In genomic region chr6:28791002-28791383, GRCh38 we compare ENCODE assay signal across 21 cellular contexts.
DNase-seq lines count a peak whose midpoint lies in the region; TF ChIP-seq lines count a peak whose summit lies in the region.
"Had no signal": no experiment of that assay in that cellular context is flagged by ENCODE, and none has a peak within 500 bp of the region (broad histone marks: within the 10 kb centered on the region; RNA-seq: fewer than 3 reads in every experiment).

No MANE protein-coding gene starts in this region.

- H3K4me1 Mint-ChIP-seq in IgD-negative memory B cell (peaks cover 6 to 20% (median 10%) of the 10 kb centered on the region in 3 donors), nephron progenitor cell (peaks cover 43% of the 10 kb centered on the region)
- peaks cover 11% of the 10 kb centered on the region for H3K4me1 Mint-ChIP-seq in activated naive CD8-positive, alpha-beta T cell (ENCODE audit: low read depth)

- H3K27me3 ChIP-seq in MM.1S (replicated peaks; ENCODE audit: insufficient read depth, low read length): 0 out of 2 replicates have a peak, but pooled peaks cover 7% of the 10 kb centered on the region
- H3K27me3 ChIP-seq: ovary had no signal

- H4K20me1 ChIP-seq in MM.1S (ENCODE audit: insufficient read depth, low read length): no peaks in the 10 kb centered on the region

- H3K27ac Mint-ChIP-seq in IgD-negative memory B cell: peak overlapping the region in 2 of 3 donors; percentile 52 to 76
- H3K27ac Mint-ChIP-seq in activated naive CD8-positive, alpha-beta T cell: peak overlapping the region; percentile 61
- no peak overlapping the region for H3K27ac Mint-ChIP-seq in nephron progenitor cell
- H3K27ac Mint-ChIP-seq: CD14-positive monocyte had no signal

- no peak overlapping the region for H3K9ac ChIP-seq in MM.1S (ENCODE audit: low read length)

- H3K9me3 ChIP-seq in MM.1S (replicated peaks; ENCODE audit: insufficient read depth, low read length): no peaks in the 10 kb centered on the region
- H3K9me3 ChIP-seq: adrenal gland, upper lobe of right lung had no signal

- H3K9me2 ChIP-seq in MM.1S (replicated peaks; ENCODE audit: insufficient read depth, low read length): no peaks in the 10 kb centered on the region

- no peaks in the 10 kb centered on the region for H3K36me3 ChIP-seq in MM.1S (replicated peaks; ENCODE audit: insufficient read depth, low read length)
- H3K36me3 ChIP-seq: adrenal gland, heart right ventricle, ovary, upper lobe of right lung had no signal

- no peak overlapping the region for H3K27ac ChIP-seq in MM.1S (ENCODE audit: low read length)
- no peak overlapping the region for H3K27ac ChIP-seq in coronary artery
- H3K27ac ChIP-seq: adrenal gland, heart right ventricle, ovary, upper lobe of right lung had no signal

- TF ChIP-seq CTCF in nephron progenitor cell (IDR thresholded peaks at IDR 0.05) (no peak), MM.1S (IDR thresholded peaks at IDR 0.05; ENCODE audit: low read length) (no peak), coronary artery (IDR thresholded peaks at IDR 0.05) (no peak)

- H3K4me3 ChIP-seq in MM.1S (ENCODE audit: low read length) (no peak overlapping the region), coronary artery (no peak overlapping the region)
- H3K4me3 ChIP-seq: heart right ventricle, ovary, upper lobe of right lung had no signal

- H3K79me2 ChIP-seq in MM.1S (ENCODE audit: low read length): no peaks in the 10 kb centered on the region

- DNase-seq in DMS 273 (lab: John Stamatoyannopoulos, UW; ENCODE audit: unreplicated experiment): peak; percentile 58
- DNase-seq in DMS 273 treated with DMSO at 0.1 percent for 48 hours (lab: John Stamatoyannopoulos, UW): no peak
- DNase-seq in nephron progenitor cell: no peak
- DNase-seq in amygdala (lab: John Stamatoyannopoulos, UW): no peak
- no peak for DNase-seq in MM.1S
- no peak for DNase-seq in coronary artery (ENCODE audit: low spot score)
- DNase-seq: activated CD4-positive, alpha-beta T cell treated with anti-CD3 and anti-CD28 coated beads, Interleukin-2, amount 50 U/mL, for 1 hour; activated T-cell treated with anti-CD3 and anti-CD28 coated beads, Interleukin-2, amount 50 U/mL, for 1 hour; adrenal gland; central memory CD4-positive, alpha-beta T cell; DND-41; effector memory CD4-positive, alpha-beta T cell; heart right ventricle; midbrain; NCI-H526 treated with DMSO at 0.1 percent for 48 hours; ovary; stimulated activated CD4-positive, alpha-beta T cell treated with anti-CD3 and anti-CD28 coated beads, Interleukin-4, amount 100 ng/mL, for 1 hour; upper lobe of right lung had no signal

- no peaks in the 10 kb centered on the region for H3K4me1 ChIP-seq in MM.1S (ENCODE audit: low read length)

- no peaks in the 10 kb centered on the region for H3F3A ChIP-seq in MM.1S (ENCODE audit: insufficient read depth, low read length)

- H3K9me3 Mint-ChIP-seq in IgD-negative memory B cell (peaks cover 15 to 37% (median 25%) of the 10 kb centered on the region in 3 donors), nephron progenitor cell (peaks cover 20% of the 10 kb centered on the region)
- peaks cover 17% of the 10 kb centered on the region for H3K9me3 Mint-ChIP-seq in activated naive CD8-positive, alpha-beta T cell (ENCODE audit: low read depth)

- no peak overlapping the region for H3K4me2 ChIP-seq in MM.1S (ENCODE audit: low read depth, low read length)

- H2AFZ ChIP-seq in MM.1S (ENCODE audit: low read length): no peak overlapping the region

- peaks cover 84% of the 10 kb centered on the region for H3K27me3 Mint-ChIP-seq in IgD-negative memory B cell
- peaks cover 74% of the 10 kb centered on the region for H3K27me3 Mint-ChIP-seq in activated naive CD8-positive, alpha-beta T cell
- peaks cover 100% of the 10 kb centered on the region for H3K27me3 Mint-ChIP-seq in nephron progenitor cell (ENCODE audit: low read depth, poor library complexity)

- H3K36me3 Mint-ChIP-seq in IgD-negative memory B cell: peaks cover 6% of the 10 kb centered on the region
- H3K36me3 Mint-ChIP-seq in activated naive CD8-positive, alpha-beta T cell: peaks cover 15% of the 10 kb centered on the region
- no peaks in the 10 kb centered on the region for H3K36me3 Mint-ChIP-seq in nephron progenitor cell (ENCODE audit: low read depth)

- H3K4me3 Mint-ChIP-seq in IgD-negative memory B cell: peak overlapping the region in 1 of 4 donors; percentile 58
- no peak overlapping the region for H3K4me3 Mint-ChIP-seq in activated naive CD8-positive, alpha-beta T cell
- H3K4me3 Mint-ChIP-seq in nephron progenitor cell: peak overlapping the region; percentile 87
